ENCODE assay signal across 31 cellular contexts in genomic region chr15:63422891-63423290, GRCh38. TPM values are rescaled to one million over a fixed set of nuclear protein-coding genes. Genes with fewer than 3 reads are reported as not detected.
"Had no signal": no experiment of that assay in that cellular context is flagged by ENCODE, and none has a peak within 500 bp of the region (broad histone marks: within the 10 kb centered on the region; RNA-seq: fewer than 3 reads in every experiment).

No MANE protein-coding gene starts in this region.

- H3K27ac ChIP-seq: adrenal gland, body of pancreas, esophagus muscularis mucosa, foreskin keratinocyte, gastrocnemius medialis, heart left ventricle had no signal

- H3K4me1 ChIP-seq: adrenal gland, body of pancreas, foreskin keratinocyte, gastrocnemius medialis, heart left ventricle had no signal

- H3K9me3 ChIP-seq: adrenal gland, body of pancreas, esophagus muscularis mucosa, gastrocnemius medialis had no signal

- FAIRE-seq: colon had no signal

- H3K36me3 ChIP-seq: adrenal gland, esophagus muscularis mucosa, gastrocnemius medialis, heart left ventricle had no signal

- H3K27me3 ChIP-seq: adrenal gland, body of pancreas, esophagus muscularis mucosa, foreskin keratinocyte, gastrocnemius medialis, heart left ventricle had no signal

- DNase-seq: activated CD4-positive, alpha-beta memory T cell treated with anti-CD3 and anti-CD28 coated beads for 36 hours; activated CD4-positive, alpha-beta T cell treated with anti-CD3 and anti-CD28 coated beads for 36 hours; activated CD4-positive, alpha-beta T cell treated with anti-CD3 and anti-CD28 coated beads, Interleukin-2, amount 10 ng/mL, durations not matched to agents 24 days and 14 days; activated CD4-positive, CD25-positive, alpha-beta regulatory T cell; activated CD4-positive, CD25-positive, alpha-beta regulatory T cell treated with anti-CD3 and anti-CD28 coated beads, Interleukin-2, amount 50 U/mL, for 72 hours; activated CD8-positive, alpha-beta memory T cell treated with anti-CD3 and anti-CD28 coated beads, Interleukin-2, amount 10 ng/mL, durations not matched to agents 7 days and 5 days; activated CD8-positive, alpha-beta memory T cell treated with anti-CD3 and anti-CD28 coated beads, Interleukin-2, amount 50 U/mL, for 4 hours; activated CD8-positive, alpha-beta T cell treated with anti-CD3 and anti-CD28 coated beads, Interleukin-2, amount 10 ng/mL, durations not matched to agents 7 days and 5 days; activated effector memory CD4-positive, alpha-beta T cell treated with anti-CD3 and anti-CD28 coated beads, Interleukin-2, amount 50 U/mL, for 16 hours; activated naive CD4-positive, alpha-beta T cell treated with anti-CD3 and anti-CD28 coated beads for 36 hours; activated naive CD8-positive, alpha-beta T cell treated with anti-CD3 and anti-CD28 coated beads for 36 hours; activated naive CD8-positive, alpha-beta T cell treated with anti-CD3 and anti-CD28 coated beads, Interleukin-2, amount 50 U/mL, for 24 hours; activated T-cell treated with anti-CD3 and anti-CD28 coated beads, Interleukin-2, amount 50 U/mL, for 1 hour; activated T-cell treated with anti-CD3 and anti-CD28 coated beads, Interleukin-2, amount 50 U/mL, for 48 hours; amygdala; aorta; body of pancreas; caudate nucleus; cortex of kidney; dermis blood vessel endothelial cell; effector CD4-positive, alpha-beta T cell; effector memory CD8-positive, alpha-beta T cell; erythroblast; foreskin keratinocyte; gastrocnemius medialis; glutamatergic neuron; heart left ventricle had no signal

- H3K4me3 ChIP-seq: adrenal gland, body of pancreas, esophagus muscularis mucosa, gastrocnemius medialis, heart left ventricle had no signal

- ATAC-seq: activated CD4-positive, alpha-beta T cell treated with anti-CD3 and anti-CD28 coated beads for 36 hours; activated CD8-positive, alpha-beta memory T cell treated with anti-CD3 and anti-CD28 coated beads, Interleukin-2, amount 10 ng/mL, durations not matched to agents 7 days and 5 days; activated CD8-positive, alpha-beta T cell treated with anti-CD3 and anti-CD28 coated beads, Interleukin-2, amount 10 ng/mL, durations not matched to agents 7 days and 5 days; activated naive CD8-positive, alpha-beta T cell treated with anti-CD3 and anti-CD28 coated beads, Interleukin-2, amount 50 U/mL, for 24 hours; body of pancreas; effector memory CD8-positive, alpha-beta T cell; foreskin keratinocyte; gastrocnemius medialis; heart left ventricle had no signal

RNA-seq across cellular contexts. Expression of gene CA12, which starts 41.2 kb away (rescaled TPM):
- total RNA-seq: activated CD8-positive, alpha-beta memory T cell treated with anti-CD3 and anti-CD28 coated beads for 36 hours; activated CD8-positive, alpha-beta T cell treated with anti-CD3 and anti-CD28 coated beads, Interleukin-2, amount 10 ng/mL, durations not matched to agents 7 days and 5 days had no signal
